29 cellular contexts compared by ENCODE assay signal in genomic region chr5:38016835-38017234, GRCh38.
"Had no signal": no experiment of that assay in that cellular context is flagged by ENCODE, and none has a peak within 500 bp of the region (broad histone marks: within the 10 kb centered on the region; RNA-seq: fewer than 3 reads in every experiment).

No MANE protein-coding gene starts in this region.

- H3K27ac Mint-ChIP-seq: natural killer cell; natural killer cell treated with Interleukin-12 subunit alpha and Interleukin-12 subunit beta and Interleukin-15 and Interleukin-18, amount 100 ng/mL, for 72 hours; nephron; neural progenitor cell; progenitor cell of endocrine pancreas had no signal

- H3K79me2 ChIP-seq: parathyroid adenoma had no signal

- H3K4me2 ChIP-seq: neural progenitor cell, smooth muscle cell had no signal

- H3K9me3 Mint-ChIP-seq: natural killer cell treated with Interleukin-12 subunit alpha and Interleukin-12 subunit beta and Interleukin-15 and Interleukin-18, amount 100 ng/mL, for 72 hours; nephron; nephron progenitor cell; neural crest cell; neural progenitor cell had no signal

- H3K4me1 Mint-ChIP-seq: natural killer cell, neural crest cell, neural progenitor cell had no signal

- H3K36me3 ChIP-seq: neural progenitor cell, neutrophil, ovary, pancreas, prostate gland, right atrium auricular region, right lobe of liver, sigmoid colon, spleen had no signal

- H3K4me3 Mint-ChIP-seq: natural killer cell; natural killer cell treated with Interleukin-12 subunit alpha and Interleukin-12 subunit beta and Interleukin-15 and Interleukin-18, amount 100 ng/mL, for 72 hours; nephron; neural crest cell; neural progenitor cell had no signal

- ATAC-seq: natural killer cell; natural killer cell treated with Interleukin-12 subunit alpha and Interleukin-12 subunit beta and Interleukin-15 and Interleukin-18, amount 100 ng/mL, for 72 hours; pancreas; right lobe of liver; sciatic nerve had no signal

- H3K27ac ChIP-seq: neural progenitor cell, neutrophil, ovary, pancreas, parathyroid adenoma, prostate gland, psoas muscle, right atrium auricular region, right lobe of liver, sigmoid colon, skin epidermis, spleen had no signal

- H3K4me1 ChIP-seq: neural progenitor cell, pancreas, parathyroid adenoma, prostate gland, right lobe of liver, spleen had no signal

- H3K9me3 ChIP-seq: neutrophil, ovary, pancreas, prostate gland, psoas muscle, right atrium auricular region, right lobe of liver, sigmoid colon, spleen had no signal

- H3K27me3 ChIP-seq: neural progenitor cell, neutrophil, ovary, pancreas, right atrium auricular region, right lobe of liver, sigmoid colon had no signal

- H3K36me3 Mint-ChIP-seq: natural killer cell; natural killer cell treated with Interleukin-12 subunit alpha and Interleukin-12 subunit beta and Interleukin-15 and Interleukin-18, amount 100 ng/mL, for 72 hours; neural progenitor cell had no signal

- DNase-seq: natural killer cell; nephron progenitor cell; nucleus accumbens; occipital lobe; ovary; pancreas; posterior cingulate gyrus; psoas muscle; retina; right lobe of liver; sigmoid colon; small intestine; spleen; stimulated activated CD4-positive, alpha-beta T cell treated with anti-CD3 and anti-CD28 coated beads, Interleukin-12 subunit alpha, Interleukin-12 subunit beta, amount 100 ng/mL, for 4 hours; stimulated activated CD4-positive, alpha-beta T cell treated with anti-CD3 and anti-CD28 coated beads, Interleukin-15, amount 100 ng/mL, for 24 hours; stimulated activated CD4-positive, alpha-beta T cell treated with anti-CD3 and anti-CD28 coated beads, Interleukin-1b, Interleukin-23, amount 100 ng/mL, for 48 hours; stimulated activated CD4-positive, alpha-beta T cell treated with anti-CD3 and anti-CD28 coated beads, Interleukin-2, amount 100 ng/mL, for 24 hours had no signal

- H2AFZ ChIP-seq: neural progenitor cell, parathyroid adenoma had no signal

- H3K4me3 ChIP-seq: neural progenitor cell, ovary, pancreas, prostate gland, psoas muscle, right atrium auricular region, right lobe of liver, sigmoid colon, skin epidermis, smooth muscle cell, spleen had no signal
